ENCODE assay signal across 30 cellular contexts in the genomic region with DNA sequence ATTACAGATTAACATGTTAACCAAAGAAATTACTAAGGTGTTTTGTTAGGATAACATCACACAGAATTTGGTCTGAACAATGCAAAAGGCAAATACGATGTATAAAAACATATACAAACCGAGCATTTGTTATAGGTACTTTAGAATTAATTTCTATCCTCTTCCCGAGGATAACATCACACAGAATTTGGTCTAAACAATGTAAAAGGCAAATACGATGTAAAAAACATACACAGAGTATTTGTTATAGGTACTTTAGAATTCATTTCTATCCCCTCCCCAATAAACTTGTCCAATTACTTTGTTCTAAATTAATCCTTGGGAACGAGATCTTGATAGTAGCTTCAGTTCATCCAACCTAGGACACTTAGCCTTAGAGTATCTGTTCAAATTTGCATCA. TPM values are rescaled to one million over a fixed set of nuclear protein-coding genes. Genes with fewer than 3 reads are reported as not detected.
DNase-seq lines count a peak whose midpoint lies in the region; ATAC-seq, FAIRE-seq and TF ChIP-seq lines count a peak whose summit lies in the region.
"Had no signal": no experiment of that assay in that cellular context is flagged by ENCODE, and none has a peak within 500 bp of the region (broad histone marks: within the 10 kb centered on the region; RNA-seq: fewer than 3 reads in every experiment).

No MANE protein-coding gene starts in this region.

- no peak for DNase-seq in CD4-positive, alpha-beta T cell
- DNase-seq in SK-N-SH (no peak), nephron progenitor cell (no peak), medulla oblongata (ENCODE audit: extremely low spot score) (no peak), HPDE6-E6E7 (ENCODE audit: extremely low spot score) (no peak), MV-4-11 (lab: John Stamatoyannopoulos, UW) (no peak)
- DNase-seq: activated CD4-positive, alpha-beta T cell treated with anti-CD3 and anti-CD28 coated beads for 36 hours; adrenal gland; Caco-2; cerebellar nuclear complex; DMS79; dorsolateral prefrontal cortex; gastrocnemius medialis; GM23248; kidney; NCI-H2029 treated with DMSO at 0.1 percent for 48 hours; NCI-H526 treated with DMSO at 0.1 percent for 48 hours; nucleus accumbens; psoas muscle; Right ventricle myocardium superior; stimulated activated CD4-positive, alpha-beta T cell treated with anti-CD3 and anti-CD28 coated beads, Interleukin-12 subunit alpha, Interleukin-12 subunit beta, amount 100 ng/mL, for 4 hours; stimulated activated CD4-positive, alpha-beta T cell treated with anti-CD3 and anti-CD28 coated beads, Interleukin-4, amount 100 ng/mL, for 1 hour; T-helper 9 cell had no signal

- no peak for ATAC-seq in CD4-positive, alpha-beta T cell (ENCODE audit: poor library complexity)
- ATAC-seq: sciatic nerve had no signal

- peaks cover 10 to 17% of the 10 kb centered on the region in 2 experiments; a peak in 3 of 4 replicates for H3K4me1 ChIP-seq in SK-N-SH (ENCODE audit: control insufficient read depth in 1 of 2, insufficient read depth in 2 of 2, low read depth in 1 of 2, low read length in 1 of 2)

- no peak overlapping the region for H3K27ac ChIP-seq in CD4-positive, alpha-beta T cell (ENCODE audit: low read depth, low read length)
- H3K27ac ChIP-seq in SK-N-SH (ENCODE audit: low read depth in 2 of 2, low read length in 1 of 2) = no peak overlapping the region
- H3K27ac ChIP-seq: adrenal gland, C4-2B, dorsolateral prefrontal cortex, gastrocnemius medialis, psoas muscle, tibial nerve had no signal

- peak; percentile 48 for FAIRE-seq in G401.6 (lab: Jason Lieb, UNC)
- FAIRE-seq: endometrium, kidney had no signal

- peaks cover 56% of the 10 kb centered on the region for H3K36me3 Mint-ChIP-seq in CD4-positive, alpha-beta T cell (ENCODE audit: low read depth)
- H3K36me3 Mint-ChIP-seq in nephron progenitor cell (ENCODE audit: low read depth) = peaks cover 47% of the 10 kb centered on the region

- 84% methylated on average over 5 of the region's 5 CpGs for WGBS in SK-N-SH (ENCODE audit: low lambda C conversion rate)

- CTCF ChIA-PET in CD4-positive, alpha-beta T cell (lab: Charles Lee) = no interaction called here
- CTCF ChIA-PET in SK-N-SH (lab: Yijun Ruan, JAX) = interaction anchor here (1.1 kb wide), 1 partner anchor 52 kb away, joined by 3 read pairs; no protein-coding TSS in a partner anchor

- no peaks in the 10 kb centered on the region for H3K27me3 ChIP-seq in CD4-positive, alpha-beta T cell (ENCODE audit: control insufficient read depth, insufficient read depth, low read length)
- no peaks in the 10 kb centered on the region for H3K27me3 ChIP-seq in SK-N-SH (ENCODE audit: insufficient read depth)
- H3K27me3 ChIP-seq: adrenal gland, dorsolateral prefrontal cortex, gastrocnemius medialis, tibial nerve had no signal

- H3K4me3 Mint-ChIP-seq in CD4-positive, alpha-beta T cell = no peak overlapping the region
- no peak overlapping the region for H3K4me3 Mint-ChIP-seq in nephron progenitor cell
- H3K4me3 Mint-ChIP-seq: activated CD4-positive, alpha-beta T cell treated with anti-CD3 and anti-CD28 coated beads for 36 hours had no signal

- TF ChIP-seq CTCF in CD4-positive, alpha-beta T cell (IDR thresholded peaks at IDR 0.05) = no peak
- no peak for TF ChIP-seq CTCF in SK-N-SH (IDR thresholded peaks at IDR 0.05)
- no peak for TF ChIP-seq CTCF in nephron progenitor cell (IDR thresholded peaks at IDR 0.05)

- POLR2A ChIA-PET in CD4-positive, alpha-beta T cell (lab: Charles Lee) = interaction anchor here (2.5 to 3.7 kb wide), 2 partner anchors 48 to 52 kb away, joined by 5 to 18 read pairs; a partner anchor contains a TSS
- POLR2A ChIA-PET in SK-N-SH (lab: Yijun Ruan, JAX) = no interaction called here

- peaks cover 50% of the 10 kb centered on the region for H3K4me1 Mint-ChIP-seq in CD4-positive, alpha-beta T cell (ENCODE audit: low read depth)
- H3K4me1 Mint-ChIP-seq in nephron progenitor cell = peaks cover 25% of the 10 kb centered on the region

- peaks cover 35% of the 10 kb centered on the region for H3K79me2 ChIP-seq in SK-N-SH (ENCODE audit: insufficient read depth)

- H3K9me3 Mint-ChIP-seq in CD4-positive, alpha-beta T cell = no peaks in the 10 kb centered on the region
- H3K9me3 Mint-ChIP-seq in nephron progenitor cell = no peaks in the 10 kb centered on the region
- H3K9me3 Mint-ChIP-seq: brain, IgD-negative memory B cell had no signal

- H2AFZ ChIP-seq in SK-N-SH (ENCODE audit: low read depth) = no peak overlapping the region
- H2AFZ ChIP-seq: GM23248 had no signal

- no peak overlapping the region for H3K4me2 ChIP-seq in SK-N-SH

- H3K27ac Mint-ChIP-seq in CD4-positive, alpha-beta T cell = peak overlapping the region; percentile 24
- peak overlapping the region; percentile 21 for H3K27ac Mint-ChIP-seq in nephron progenitor cell

- H3F3A ChIP-seq in SK-N-SH (replicated peaks; ENCODE audit: insufficient read depth) = peaks cover 45% of the 10 kb centered on the region

- H3K9me3 ChIP-seq in CD4-positive, alpha-beta T cell (ENCODE audit: control insufficient read depth, low read length) = no peaks in the 10 kb centered on the region
- H3K9me3 ChIP-seq in SK-N-SH = no peaks in the 10 kb centered on the region
- H3K9me3 ChIP-seq: adrenal gland, Caco-2, gastrocnemius medialis, psoas muscle, tibial nerve had no signal

- no peaks in the 10 kb centered on the region for H3K9me2 ChIP-seq in SK-N-SH

- intact Hi-C loops in CD4-positive, alpha-beta T cell (cut with DNase I, micrococcal nuclease) = no loop called here

- no peak for TF ChIP-seq EP300 in SK-N-SH (IDR thresholded peaks at IDR 0.05; ENCODE audit: borderline replicate concordance in 1 of 2, low read depth in 1 of 2, low read length in 1 of 2)

- no peak for TF ChIP-seq RAD21 in SK-N-SH (IDR thresholded peaks at IDR 0.05; ENCODE audit: low read length)

- H3K27me3 Mint-ChIP-seq in CD4-positive, alpha-beta T cell = peaks cover 7% of the 10 kb centered on the region
- H3K27me3 Mint-ChIP-seq in nephron progenitor cell (ENCODE audit: low read depth, poor library complexity) = peaks cover 3% of the 10 kb centered on the region

- peaks cover 53 to 54% of the 10 kb centered on the region in 2 experiments for H3K36me3 ChIP-seq in SK-N-SH (replicated peaks in 1 of 2; ENCODE audit: control insufficient read depth in 1 of 2, insufficient read depth in 2 of 2, low read length in 1 of 2)

- H4K20me1 ChIP-seq in SK-N-SH (ENCODE audit: insufficient read depth) = peaks cover 53% of the 10 kb centered on the region

- H3K9ac ChIP-seq in SK-N-SH = no peak overlapping the region

- no peak overlapping the region for H3K4me3 ChIP-seq in SK-N-SH (ENCODE audit: low read depth in 2 of 2, low read length in 1 of 2)
- H3K4me3 ChIP-seq: adrenal gland, dorsolateral prefrontal cortex, gastrocnemius medialis, GM23248, psoas muscle, tibial nerve had no signal

TF ChIP-seq in SK-N-SH, 30 proteins besides CTCF, POLR2A, EP300 and RAD21:
- TF ChIP-seq FOXJ3 (CRISPR knock-in tag; IDR thresholded peaks at IDR 0.05) (no peak), POLR2AphosphoS5 (IDR thresholded peaks at IDR 0.05; ENCODE audit: low read depth, low read length) (0 out of 2 replicates have a peak, but pooled peaks have one; percentile 9), FOSL2 (IDR thresholded peaks at IDR 0.05; ENCODE audit: borderline replicate concordance, low read depth) (no peak)
- TF ChIP-seq, protein P1, sequence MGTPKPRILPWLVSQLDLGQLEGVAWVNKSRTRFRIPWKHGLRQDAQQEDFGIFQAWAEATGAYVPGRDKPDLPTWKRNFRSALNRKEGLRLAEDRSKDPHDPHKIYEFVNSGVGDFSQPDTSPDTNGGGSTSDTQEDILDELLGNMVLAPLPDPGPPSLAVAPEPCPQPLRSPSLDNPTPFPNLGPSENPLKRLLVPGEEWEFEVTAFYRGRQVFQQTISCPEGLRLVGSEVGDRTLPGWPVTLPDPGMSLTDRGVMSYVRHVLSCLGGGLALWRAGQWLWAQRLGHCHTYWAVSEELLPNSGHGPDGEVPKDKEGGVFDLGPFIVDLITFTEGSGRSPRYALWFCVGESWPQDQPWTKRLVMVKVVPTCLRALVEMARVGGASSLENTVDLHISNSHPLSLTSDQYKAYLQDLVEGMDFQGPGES (IDR thresholded peaks at IDR 0.05; ENCODE audit: low read depth, low read length) = no peak
TF ChIP-seq in SK-N-SH: peak in this region for 1.

RNA-seq across cellular contexts. Expression of a gene that starts 7.6 kb away (rescaled TPM):
- 100 to 1,000 TPM; 461 to 467 TPM for total RNA-seq in CD4-positive, alpha-beta T cell
- polyA plus RNA-seq in SK-N-SH (2012; rRNA removed) = 200 and 210 TPM in 2 replicates
- 203 and 293 TPM in 2 replicates for polyA plus RNA-seq in SK-N-SH (2012; cell fraction: cytosol; rRNA removed)
- 243 and 508 TPM in 2 replicates for polyA plus RNA-seq in SK-N-SH (2012; cell fraction: nucleus; rRNA removed)

RNA-seq across cellular contexts. Expression of a gene that starts 7.8 kb away (rescaled TPM):
- total RNA-seq in CD4-positive, alpha-beta T cell = 10 to 100 TPM; 17.9 to 19.4 TPM
- polyA plus RNA-seq in SK-N-SH (2012; rRNA removed) = 14.9 and 19.0 TPM in 2 replicates
- 24.3 and 28.3 TPM in 2 replicates for polyA plus RNA-seq in SK-N-SH (2012; cell fraction: cytosol; rRNA removed)
- 6.4 and 11.7 TPM in 2 replicates for polyA plus RNA-seq in SK-N-SH (2012; cell fraction: nucleus; rRNA removed)

RNA-seq across cellular contexts. Expression of a gene that starts 48.8 kb away (rescaled TPM):
- total RNA-seq in CD4-positive, alpha-beta T cell = 100 to 1,000 TPM; 235 to 244 TPM
- 128 and 286 TPM in 2 replicates for polyA plus RNA-seq in SK-N-SH (2012; rRNA removed)
- polyA plus RNA-seq in SK-N-SH (2012; cell fraction: cytosol; rRNA removed) = 214 and 242 TPM in 2 replicates
- 589 and 618 TPM in 2 replicates for polyA plus RNA-seq in SK-N-SH (2012; cell fraction: nucleus; rRNA removed)
